18 cellular contexts compared by ENCODE assay signal in the genomic region with DNA sequence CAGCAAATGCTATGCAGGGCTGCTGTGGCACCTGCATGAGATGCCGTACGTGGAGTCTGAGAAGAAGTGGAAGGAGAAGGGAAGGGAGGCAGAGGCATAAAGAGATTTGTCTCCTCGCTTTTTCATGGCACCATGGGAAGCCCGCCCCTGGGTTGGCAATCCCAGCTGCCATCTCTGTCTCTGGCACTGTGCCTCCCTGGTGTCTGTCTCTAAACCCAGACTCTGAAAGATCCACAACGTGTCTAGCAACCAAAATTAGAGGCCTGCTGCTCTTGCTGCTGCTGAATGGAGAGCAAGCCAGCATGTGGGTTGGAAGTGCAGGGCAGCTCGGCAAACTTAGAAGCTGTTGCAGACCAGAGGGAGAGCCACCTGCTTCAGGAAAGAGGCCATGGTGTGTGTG.
"Had no signal": no experiment of that assay in that cellular context is flagged by ENCODE, and none has a peak within 500 bp of the region (broad histone marks: within the 10 kb centered on the region; RNA-seq: fewer than 3 reads in every experiment).

No MANE protein-coding gene starts in this region.

- ATAC-seq: activated CD8-positive, alpha-beta T cell treated with anti-CD3 and anti-CD28 coated beads for 36 hours; activated naive CD4-positive, alpha-beta T cell treated with anti-CD3 and anti-CD28 coated beads, Interleukin-2, amount 50 U/mL, for 72 hours; activated T-cell treated with anti-CD3 and anti-CD28 coated beads, Interleukin-2, amount 50 U/mL, for 4 hours; left lobe of liver; mucosa of descending colon; naive thymus-derived CD8-positive, alpha-beta T cell; upper lobe of right lung had no signal

- H3K27ac ChIP-seq: brain microvascular endothelial cell, heart right ventricle, neutrophil, thoracic aorta, upper lobe of right lung had no signal

- DNase-seq: activated CD4-positive, alpha-beta T cell treated with anti-CD3 and anti-CD28 coated beads for 48 hours; activated CD8-positive, alpha-beta T cell treated with anti-CD3 and anti-CD28 coated beads for 36 hours; activated effector memory CD4-positive, alpha-beta T cell treated with Interleukin-2 at 50 U/mL for 16 hours; activated T-cell treated with anti-CD3 and anti-CD28 coated beads, Interleukin-2, amount 50 U/mL, for 4 hours; amniotic stem cell; brain microvascular endothelial cell; dermis blood vessel endothelial cell; heart right ventricle; mucosa of descending colon; naive thymus-derived CD8-positive, alpha-beta T cell; right cardiac atrium; small intestine; T-helper 2 cell; upper lobe of right lung had no signal
